In the genomic region with DNA sequence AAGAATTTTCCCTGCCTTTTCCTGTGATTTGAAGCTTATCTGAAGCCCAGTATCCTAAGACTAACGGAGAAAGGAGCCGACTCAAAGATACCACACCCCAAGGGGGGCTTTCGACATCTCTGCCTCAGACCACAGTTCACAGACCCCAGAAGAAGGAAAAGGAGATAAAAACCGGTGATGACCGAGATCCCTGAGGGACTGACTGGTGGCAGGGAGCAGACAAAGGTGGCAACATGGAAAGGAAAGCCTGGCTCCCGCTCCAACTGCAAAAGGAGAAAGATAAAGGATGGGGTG, we compare ENCODE assay signal across 8 cellular contexts. TPM values are rescaled to one million over a fixed set of nuclear protein-coding genes. Genes with fewer than 3 reads are reported as not detected.
DNase-seq lines count a peak whose midpoint lies in the region; ATAC-seq lines count a peak whose summit lies in the region.

No MANE protein-coding gene starts in this region.

- peaks cover 2% of the 10 kb centered on the region for H3K27me3 Mint-ChIP-seq in activated T-helper 1 cell treated with anti-CD3 and anti-CD28 coated beads, Interleukin-12 subunit alpha, Interleukin-12 subunit beta, Interleukin-2, Interleukin-4 antibody, amounts not matched to agents 30 ng/mL and 10 ng/mL and 1 ng/mL, durations not matched to agents 14 hours and 24 hours and 36 hours (ENCODE audit: insufficient read depth)
- H3K27me3 Mint-ChIP-seq in stimulated activated memory B cell treated with anti-CD40 and anti-IgM and Interleukin-4, amounts not matched to agents 10 μg/mL and 1 μg/mL and 100 μg/mL, for 72 hours: no peaks in the 10 kb centered on the region

- peak overlapping the region; percentile 92 for H3K27ac Mint-ChIP-seq in activated T-helper 1 cell treated with anti-CD3 and anti-CD28 coated beads, Interleukin-12 subunit alpha, Interleukin-12 subunit beta, Interleukin-2, Interleukin-4 antibody, amounts not matched to agents 30 ng/mL and 10 ng/mL and 1 ng/mL, durations not matched to agents 14 hours and 24 hours and 36 hours
- H3K27ac Mint-ChIP-seq in stimulated activated memory B cell treated with anti-CD40 and anti-IgM and Interleukin-4, amounts not matched to agents 10 μg/mL and 1 μg/mL and 100 μg/mL, for 72 hours: peak overlapping the region; percentile 92

- ATAC-seq in stimulated activated memory B cell treated with anti-CD40 and anti-IgM and Interleukin-4, amounts not matched to agents 10 μg/mL and 1 μg/mL and 100 μg/mL, for 72 hours: no peak
- ATAC-seq in HG02798 (IDR thresholded peaks at IDR 0.05; ENCODE audit: poor library complexity, unreplicated experiment): no peak

- H3K9me3 Mint-ChIP-seq in activated T-helper 1 cell treated with anti-CD3 and anti-CD28 coated beads, Interleukin-12 subunit alpha, Interleukin-12 subunit beta, Interleukin-2, Interleukin-4 antibody, amounts not matched to agents 30 ng/mL and 10 ng/mL and 1 ng/mL, durations not matched to agents 14 hours and 24 hours and 36 hours: no peaks in the 10 kb centered on the region
- no peaks in the 10 kb centered on the region for H3K9me3 Mint-ChIP-seq in stimulated activated memory B cell treated with anti-CD40 and anti-IgM and Interleukin-4, amounts not matched to agents 10 μg/mL and 1 μg/mL and 100 μg/mL, for 72 hours

- intact Hi-C loops in activated T-helper 1 cell treated with anti-CD3 and anti-CD28 coated beads, Interleukin-12 subunit alpha, Interleukin-12 subunit beta, Interleukin-2, Interleukin-4 antibody, amounts not matched to agents 30 ng/mL and 10 ng/mL and 1 ng/mL, durations not matched to agents 14 hours and 24 hours and 36 hours (cut with micrococcal nuclease): loop anchor here (1.0 to 10.0 kb wide), 4 partner anchors 105 to 422 kb away; partner anchors contain the start of gene CDKN1A

- peaks cover 7% of the 10 kb centered on the region for H3K36me3 Mint-ChIP-seq in activated T-helper 1 cell treated with anti-CD3 and anti-CD28 coated beads, Interleukin-12 subunit alpha, Interleukin-12 subunit beta, Interleukin-2, Interleukin-4 antibody, amounts not matched to agents 30 ng/mL and 10 ng/mL and 1 ng/mL, durations not matched to agents 14 hours and 24 hours and 36 hours (ENCODE audit: low read depth)
- H3K36me3 Mint-ChIP-seq in stimulated activated memory B cell treated with anti-CD40 and anti-IgM and Interleukin-4, amounts not matched to agents 10 μg/mL and 1 μg/mL and 100 μg/mL, for 72 hours: peaks cover 7% of the 10 kb centered on the region

- H3K4me3 Mint-ChIP-seq in activated T-helper 1 cell treated with anti-CD3 and anti-CD28 coated beads, Interleukin-12 subunit alpha, Interleukin-12 subunit beta, Interleukin-2, Interleukin-4 antibody, amounts not matched to agents 30 ng/mL and 10 ng/mL and 1 ng/mL, durations not matched to agents 14 hours and 24 hours and 36 hours: peak overlapping the region; percentile 95
- peak overlapping the region; percentile 97 for H3K4me3 Mint-ChIP-seq in stimulated activated memory B cell treated with anti-CD40 and anti-IgM and Interleukin-4, amounts not matched to agents 10 μg/mL and 1 μg/mL and 100 μg/mL, for 72 hours

- peak; percentile 55 for DNase-seq in DMS79 treated with DMSO at 0.1 percent for 48 hours (lab: John Stamatoyannopoulos, UW)
- no peak for DNase-seq in DMS79 (lab: John Stamatoyannopoulos, UW)
- no peak for DNase-seq in activated T-helper 1 cell treated with anti-CD3 and anti-CD28 coated beads, Interleukin-12 subunit alpha, Interleukin-12 subunit beta, Interleukin-2, Interleukin-4 antibody, amounts not matched to agents 30 ng/mL and 10 ng/mL and 1 ng/mL, durations not matched to agents 14 hours and 24 hours and 36 hours (ENCODE audit: low spot score)
- DNase-seq in T-helper 9 cell: no peak
- DNase-seq in SIG-M5 (lab: John Stamatoyannopoulos, UW): no peak

- H3K4me1 Mint-ChIP-seq in activated T-helper 1 cell treated with anti-CD3 and anti-CD28 coated beads, Interleukin-12 subunit alpha, Interleukin-12 subunit beta, Interleukin-2, Interleukin-4 antibody, amounts not matched to agents 30 ng/mL and 10 ng/mL and 1 ng/mL, durations not matched to agents 14 hours and 24 hours and 36 hours (ENCODE audit: low read depth): peaks cover 54% of the 10 kb centered on the region
- H3K4me1 Mint-ChIP-seq in stimulated activated memory B cell treated with anti-CD40 and anti-IgM and Interleukin-4, amounts not matched to agents 10 μg/mL and 1 μg/mL and 100 μg/mL, for 72 hours: peaks cover 50% of the 10 kb centered on the region

- peak overlapping the region; percentile 86 for H3K4me3 ChIP-seq in iPS-11a (ENCODE audit: low read depth, low read length)

RNA-seq across cellular contexts. Expression of gene STK38, which starts 0.7 kb away (rescaled TPM):
- 23.5 and 23.6 TPM in 2 replicates for total RNA-seq in activated T-helper 1 cell treated with anti-CD3 and anti-CD28 coated beads, Interleukin-12 subunit alpha, Interleukin-12 subunit beta, Interleukin-2, Interleukin-4 antibody, amounts not matched to agents 30 ng/mL and 10 ng/mL and 1 ng/mL, durations not matched to agents 14 hours and 24 hours and 36 hours

RNA-seq across cellular contexts. Expression of gene SRSF3, which starts 47.6 kb away (rescaled TPM):
- 525 and 546 TPM in 2 replicates for total RNA-seq in activated T-helper 1 cell treated with anti-CD3 and anti-CD28 coated beads, Interleukin-12 subunit alpha, Interleukin-12 subunit beta, Interleukin-2, Interleukin-4 antibody, amounts not matched to agents 30 ng/mL and 10 ng/mL and 1 ng/mL, durations not matched to agents 14 hours and 24 hours and 36 hours
